15 cellular contexts compared by ENCODE assay signal in genomic region chr5:125295405-125295872, GRCh38.
DNase-seq lines count a peak whose midpoint lies in the region; ATAC-seq, FAIRE-seq and TF ChIP-seq lines count a peak whose summit lies in the region.
"Had no signal": no experiment of that assay in that cellular context is flagged by ENCODE, and none has a peak within 500 bp of the region (broad histone marks: within the 10 kb centered on the region; RNA-seq: fewer than 3 reads in every experiment).

No MANE protein-coding gene starts in this region.

- no TSS peak for BruUV-seq in K562 (replicated peaks; lab: Mats Ljungman, UMichigan)

- no peaks in the 10 kb centered on the region for H3K36me3 Mint-ChIP-seq in activated CD4-positive, alpha-beta T cell treated with anti-CD3 and anti-CD28 coated beads for 36 hours (ENCODE audit: low read depth)

- CTCF ChIA-PET in K562 (lab: Yijun Ruan, JAX; ENCODE audit: low intra/inter-chr PET ratio), result no interaction called here
- CTCF ChIA-PET in activated CD4-positive, alpha-beta T cell treated with anti-CD3 and anti-CD28 coated beads for 36 hours (lab: Charles Lee), result no interaction called here

- no peak overlapping the region for H3K9ac ChIP-seq in K562 (ENCODE audit: insufficient read depth in 1 of 2, low read depth in 2 of 2, low read length in 2 of 2)
- H3K9ac ChIP-seq in mesenchymal stem cell (ENCODE audit: low read length), result no peak overlapping the region

- H3K4me1 ChIP-seq in K562 (replicated peaks in 1 of 2; ENCODE audit: control insufficient read depth in 2 of 2, insufficient read depth in 2 of 2, low read length in 2 of 2), result no peaks in the 10 kb centered on the region
- peaks cover 3% of the 10 kb centered on the region for H3K4me1 ChIP-seq in mesenchymal stem cell (ENCODE audit: control insufficient read depth, insufficient read depth, low read depth, low read length)
- H3K4me1 ChIP-seq: pancreas, transverse colon had no signal

- H2BK12ac ChIP-seq in mesenchymal stem cell (ENCODE audit: low read length in 2 of 2), result no peak overlapping the region

- no peak overlapping the region for H2BK120ac ChIP-seq in mesenchymal stem cell (ENCODE audit: low read depth, low read length)

- no peaks in the 10 kb centered on the region for H3K9me1 ChIP-seq in K562 (ENCODE audit: control insufficient read depth, insufficient read depth, low read length)

- H3K23ac ChIP-seq in mesenchymal stem cell (ENCODE audit: low read length in 2 of 2), result no peak overlapping the region

- ATAC-seq in GM18858 (IDR thresholded peaks at IDR 0.05; ENCODE audit: unreplicated experiment) (peak; percentile 45), K562 (no peak), HG03521 (IDR thresholded peaks at IDR 0.05; ENCODE audit: unreplicated experiment) (no peak)
- no peak for ATAC-seq in activated CD4-positive, alpha-beta T cell treated with anti-CD3 and anti-CD28 coated beads for 36 hours
- ATAC-seq: pancreas had no signal

- H2AK5ac ChIP-seq in mesenchymal stem cell (ENCODE audit: low read length, severe bottlenecking), result no peak overlapping the region

- POLR2A ChIA-PET in K562 (lab: Yijun Ruan, JAX), result no interaction called here
- POLR2A ChIA-PET in activated CD4-positive, alpha-beta T cell treated with anti-CD3 and anti-CD28 coated beads for 36 hours (lab: Charles Lee), result no interaction called here

- in situ Hi-C loops in K562 (cut with MboI), result no loop called here

- H3K4me3 Mint-ChIP-seq in activated CD4-positive, alpha-beta T cell treated with anti-CD3 and anti-CD28 coated beads for 36 hours, result no peak overlapping the region
- H3K4me3 Mint-ChIP-seq: T-helper 1 cell treated with Interleukin-12 subunit alpha and Interleukin-12 subunit beta and Interleukin-4 antibody, amounts not matched to agents 30 μg/mL and 1 μg/mL, for 36 hours had no signal

- no peak overlapping the region for H2BK15ac ChIP-seq in mesenchymal stem cell (ENCODE audit: low read depth, poor library complexity, severe bottlenecking)

- H3K27me3 ChIP-seq in K562 (ENCODE audit: control insufficient read depth in 2 of 2, insufficient read depth in 2 of 2, low read length in 2 of 2) (no peaks in the 10 kb centered on the region), mesenchymal stem cell (ENCODE audit: control insufficient read depth in 1 of 2, insufficient read depth in 1 of 2, low read length in 2 of 2) (no peaks in the 10 kb centered on the region)
- H3K27me3 ChIP-seq: pancreas, transverse colon had no signal

- no peak overlapping the region for H3K4ac ChIP-seq in mesenchymal stem cell (ENCODE audit: low read depth in 1 of 2, low read length in 2 of 2)

- WGBS in K562 (ENCODE audit: insufficient coverage, low coverage, missing lambda C conversion rate), result 1% methylated on average over 4 of the region's 4 CpGs
- 0% methylated on average over 1 of the region's 4 CpGs for WGBS in mesenchymal stem cell

- TF ChIP-seq POLR2A in K562 (conservative IDR thresholded peaks at IDR 0.05), result no peak

- intact Hi-C loops in K562 (cut with micrococcal nuclease), result no loop called here
- intact Hi-C loops in activated CD4-positive, alpha-beta T cell treated with anti-CD3 and anti-CD28 coated beads for 36 hours (cut with DNase I, micrococcal nuclease), result no loop called here

- no peaks in the 10 kb centered on the region for H3K79me1 ChIP-seq in mesenchymal stem cell (replicated peaks; ENCODE audit: low read length, poor library complexity, severe bottlenecking)

- H3K4me3 ChIP-seq in K562 (no peak overlapping the region), mesenchymal stem cell (ENCODE audit: insufficient read depth in 1 of 2, low read depth in 1 of 2, low read length in 2 of 2) (no peak overlapping the region)
- H3K4me3 ChIP-seq: pancreas, transverse colon had no signal

- no peak overlapping the region for H3K27ac ChIP-seq in K562 (ENCODE audit: extremely low read depth, low read depth, low read length)
- peak overlapping the region; percentile 38 for H3K27ac ChIP-seq in mesenchymal stem cell (ENCODE audit: low read length, poor library complexity, severe bottlenecking)
- H3K27ac ChIP-seq: pancreas, transverse colon had no signal

- H3K36me3 ChIP-seq in K562 (ENCODE audit: control insufficient read depth, insufficient read depth, low read length) (no peaks in the 10 kb centered on the region), mesenchymal stem cell (ENCODE audit: control insufficient read depth in 1 of 2, insufficient read depth in 2 of 2, low read depth in 1 of 2, low read length in 2 of 2) (no peaks in the 10 kb centered on the region)
- H3K36me3 ChIP-seq: pancreas, transverse colon had no signal

- H4K91ac ChIP-seq in mesenchymal stem cell (ENCODE audit: low read length), result no peak overlapping the region

- no peak overlapping the region for H2BK5ac ChIP-seq in mesenchymal stem cell (ENCODE audit: low read depth, low read length, poor library complexity, severe bottlenecking)

- TF ChIP-seq CTCF in K562 (IDR thresholded peaks at IDR 0.05 in 2 of 3, conservative IDR thresholded peaks at IDR 0.05 in 1 of 3; ENCODE audit: insufficient read depth in 2 of 3, low read depth in 1 of 3, low read length in 3 of 3), result no peak

- H3K4me1 Mint-ChIP-seq in activated CD4-positive, alpha-beta T cell treated with anti-CD3 and anti-CD28 coated beads for 36 hours, result no peaks in the 10 kb centered on the region

- H3K4me2 ChIP-seq in K562 (ENCODE audit: insufficient read depth, low read length), result no peak overlapping the region
- H3K4me2 ChIP-seq in mesenchymal stem cell (ENCODE audit: low read length, poor library complexity, severe bottlenecking), result no peak overlapping the region

- H3K9me3 Mint-ChIP-seq in activated CD4-positive, alpha-beta T cell treated with anti-CD3 and anti-CD28 coated beads for 36 hours (ENCODE audit: low read depth), result no peaks in the 10 kb centered on the region

- no peaks in the 10 kb centered on the region for H4K20me1 ChIP-seq in K562 (replicated peaks; ENCODE audit: control insufficient read depth, insufficient read depth, low read length)

- no peak for FAIRE-seq in K562 (lab: Jason Lieb, UNC)
- FAIRE-seq: H54, pancreas had no signal

- H3K14ac ChIP-seq in mesenchymal stem cell (ENCODE audit: low read length in 2 of 2), result no peak overlapping the region

- H2AFZ ChIP-seq in K562 (ENCODE audit: low read depth, low read length) (no peak overlapping the region), mesenchymal stem cell (ENCODE audit: low read depth, low read length) (no peak overlapping the region)

- no peak overlapping the region for H3K18ac ChIP-seq in mesenchymal stem cell (ENCODE audit: low read depth in 1 of 2, low read length in 2 of 2)

- H3K9me3 ChIP-seq in K562 (replicated peaks; ENCODE audit: control insufficient read depth, insufficient read depth, low read depth, low read length) (no peaks in the 10 kb centered on the region), mesenchymal stem cell (ENCODE audit: control insufficient read depth, low read length) (no peaks in the 10 kb centered on the region)
- H3K9me3 ChIP-seq: pancreas, transverse colon had no signal

- no peak for TF ChIP-seq RAD21 in K562 (CRISPR knock-in tag; conservative IDR thresholded peaks at IDR 0.05 in 1 of 2, IDR thresholded peaks at IDR 0.05 in 1 of 2)

- H3K27me3 Mint-ChIP-seq in activated CD4-positive, alpha-beta T cell treated with anti-CD3 and anti-CD28 coated beads for 36 hours, result no peaks in the 10 kb centered on the region

- DNase-seq in LHCN-M2 (ENCODE audit: low read depth) (peak; percentile 13), K562 (ENCODE audit: extremely low read depth in 1 of 4, low spot score in 3 of 4) (no peak), mesenchymal stem cell (peak; percentile 23), LoVo (ENCODE audit: low spot score) (no peak)
- DNase-seq in activated CD4-positive, alpha-beta T cell treated with anti-CD3 and anti-CD28 coated beads for 36 hours, result no peak
- DNase-seq: activated CD4-positive, alpha-beta T cell treated with anti-CD3 and anti-CD28 coated beads, Interleukin-2, amount 50 U/mL, for 4 hours; midbrain; NCI-H146; pancreas; stimulated activated CD4-positive, alpha-beta T cell treated with anti-CD3 and anti-CD28 coated beads, Interleukin-15, amount 100 ng/mL, for 24 hours; transverse colon had no signal

- no peak for TF ChIP-seq EP300 in K562 (IDR thresholded peaks at IDR 0.05; ENCODE audit: low read length)

- H3K27ac Mint-ChIP-seq in activated CD4-positive, alpha-beta T cell treated with anti-CD3 and anti-CD28 coated beads for 36 hours, result no peak overlapping the region
- H3K27ac Mint-ChIP-seq: T-helper 1 cell treated with Interleukin-12 subunit alpha and Interleukin-12 subunit beta and Interleukin-4 antibody, amounts not matched to agents 30 μg/mL and 1 μg/mL, for 36 hours had no signal

- H3K79me2 ChIP-seq in K562 (ENCODE audit: control insufficient read depth, insufficient read depth, low read length), result no peaks in the 10 kb centered on the region

- no peak overlapping the region for H4K8ac ChIP-seq in mesenchymal stem cell (ENCODE audit: low read length)

TF ChIP-seq in K562, 482 proteins besides CTCF, POLR2A, EP300 and RAD21 (continues in another document):
- TF ChIP-seq IFI16 (CRISPR knock-in tag; IDR thresholded peaks at IDR 0.05), result no peak
- TF ChIP-seq HES1 (IDR thresholded peaks at IDR 0.05; ENCODE audit: low read depth), result no peak
- TF ChIP-seq ZNF316 (IDR thresholded peaks at IDR 0.05), result peak; percentile 35
- TF ChIP-seq PHF20 (IDR thresholded peaks at IDR 0.05; ENCODE audit: partially characterized antibody), result no peak
- TF ChIP-seq MAFG (tag; conservative IDR thresholded peaks at IDR 0.05), result peak; percentile 46

Comparison
In these comparisons a context has a peak if more than half of its experiments do, and no peak if none do; other contexts are left out.
1. DNase-seq: peak in LHCN-M2 (single experiment) and mesenchymal stem cell (single experiment); none in K562 (0 of 4), activated CD4-positive, alpha-beta T cell treated with anti-CD3 and anti-CD28 coated beads for 36 hours (single experiment) and LoVo (single experiment).